Comparison of ENCODE assay signal across 28 cellular contexts in genomic region chr6:4692664-4693063, GRCh38.
"Had no signal": no experiment of that assay in that cellular context is flagged by ENCODE, and none has a peak within 500 bp of the region (broad histone marks: within the 10 kb centered on the region; RNA-seq: fewer than 3 reads in every experiment).

No MANE protein-coding gene starts in this region.

- DNase-seq: colonic mucosa; cortex of kidney; dermis blood vessel endothelial cell; dorsolateral prefrontal cortex; effector CD4-positive, alpha-beta T cell; effector CD8-positive, alpha-beta T cell; effector memory CD4-positive, alpha-beta T cell; effector memory CD8-positive, alpha-beta T cell; endodermal cell; erythroblast; esophagus squamous epithelium; foreskin fibroblast; foreskin keratinocyte; foreskin melanocyte; gastrocnemius medialis; glutamatergic neuron; head of caudate nucleus; heart left ventricle; heart right ventricle had no signal

- H3K27me3 ChIP-seq: colonic mucosa, dorsolateral prefrontal cortex, esophagus muscularis mucosa, esophagus squamous epithelium, foreskin keratinocyte, gastrocnemius medialis, gastroesophageal sphincter, heart left ventricle, heart right ventricle had no signal

- H3K27ac ChIP-seq: colonic mucosa, coronary artery, dorsolateral prefrontal cortex, epithelial cell of prostate, esophagus muscularis mucosa, esophagus squamous epithelium, foreskin keratinocyte, gastrocnemius medialis, gastroesophageal sphincter, heart right ventricle had no signal

- H3K36me3 ChIP-seq: colonic mucosa, esophagus muscularis mucosa, esophagus squamous epithelium, gastrocnemius medialis, gastroesophageal sphincter, heart left ventricle, heart right ventricle had no signal

- H3K9me3 ChIP-seq: colonic mucosa, esophagus muscularis mucosa, gastrocnemius medialis had no signal

- ATAC-seq: effector memory CD8-positive, alpha-beta T cell; esophagus mucosa; foreskin keratinocyte; gastrocnemius medialis; gastroesophageal sphincter; heart left ventricle; heart right ventricle had no signal

- FAIRE-seq: colon, endometrium, endothelial cell of umbilical vein, frontal cortex had no signal

- H3K4me3 ChIP-seq: colonic mucosa, coronary artery, dorsolateral prefrontal cortex, esophagus muscularis mucosa, esophagus squamous epithelium, gastrocnemius medialis, gastroesophageal sphincter, heart left ventricle, heart right ventricle had no signal

- H3K4me1 ChIP-seq: colonic mucosa, esophagus muscularis mucosa, foreskin keratinocyte, gastrocnemius medialis, gastroesophageal sphincter had no signal
